28 cellular contexts compared by ENCODE assay signal in genomic region chr6:161395832-161396231, GRCh38.
"Had no signal": no experiment of that assay in that cellular context is flagged by ENCODE, and none has a peak within 500 bp of the region (broad histone marks: within the 10 kb centered on the region; RNA-seq: fewer than 3 reads in every experiment).

No MANE protein-coding gene starts in this region.

- H3K27ac Mint-ChIP-seq: activated CD4-positive, alpha-beta memory T cell treated with anti-CD3 and anti-CD28 coated beads, Interleukin-2, amount 10 ng/mL, durations not matched to agents 7 days and 5 days; activated CD4-positive, alpha-beta T cell treated with anti-CD3 and anti-CD28 coated beads, Interleukin-2, amount 10 ng/mL, durations not matched to agents 7 days and 5 days; activated naive CD4-positive, alpha-beta T cell treated with anti-CD3 and anti-CD28 coated beads, Interleukin-2, amount 10 ng/mL, durations not matched to agents 7 days and 5 days; activated naive CD8-positive, alpha-beta T cell treated with anti-CD3 and anti-CD28 coated beads, Interleukin-2, amount 10 ng/mL, durations not matched to agents 7 days and 5 days; activated T-cell treated with anti-CD3 and anti-CD28 coated beads, Interleukin-2, amount 50 U/mL, for 24 hours; dendritic cell treated with granulocyte-macrophage colony-stimulating factor and Interleukin-4, amounts not matched to agents 40 ng/mL and 50 ng/mL, for 4 days; endodermal cell; natural killer cell; T-helper 17 cell had no signal

- H3K27me3 ChIP-seq: ascending aorta, neutrophil, suprapubic skin, tibial nerve had no signal

- DNase-seq: activated CD4-positive, alpha-beta memory T cell treated with anti-CD3 and anti-CD28 coated beads, Interleukin-2, amount 10 ng/mL, durations not matched to agents 7 days and 5 days; activated CD4-positive, alpha-beta T cell treated with anti-CD3 and anti-CD28 coated beads, Interleukin-2, amount 10 ng/mL, durations not matched to agents 7 days and 5 days; activated CD4-positive, CD25-positive, alpha-beta regulatory T cell treated with anti-CD3 and anti-CD28 coated beads, Interleukin-2, amount 50 U/mL, for 72 hours; activated CD8-positive, alpha-beta memory T cell treated with anti-CD3 and anti-CD28 coated beads, Interleukin-2, amount 50 U/mL, for 48 hours; activated gamma-delta T cell; activated naive CD4-positive, alpha-beta T cell treated with anti-CD3 and anti-CD28 coated beads, Interleukin-2, amount 10 ng/mL, durations not matched to agents 7 days and 5 days; activated naive CD8-positive, alpha-beta T cell treated with anti-CD3 and anti-CD28 coated beads, Interleukin-2, amount 10 ng/mL, durations not matched to agents 7 days and 5 days; activated T-cell treated with anti-CD3 and anti-CD28 coated beads, Interleukin-2, amount 50 U/mL, for 24 hours; endodermal cell; foreskin fibroblast; immature natural killer cell; kidney; left colon; lower lobe of right lung; mesenchymal stem cell; natural killer cell; retina; stimulated activated CD4-positive, alpha-beta T cell treated with anti-CD3 and anti-CD28 coated beads, Interleukin-15, amount 100 ng/mL, for 24 hours; stimulated activated CD4-positive, alpha-beta T cell treated with anti-CD3 and anti-CD28 coated beads, Interleukin-2, amount 100 ng/mL, for 24 hours; stimulated activated naive CD4-positive, alpha-beta T cell; T-helper 17 cell had no signal

- H3K9me3 Mint-ChIP-seq: activated CD4-positive, alpha-beta memory T cell treated with anti-CD3 and anti-CD28 coated beads, Interleukin-2, amount 10 ng/mL, durations not matched to agents 7 days and 5 days; activated CD4-positive, alpha-beta T cell treated with anti-CD3 and anti-CD28 coated beads, Interleukin-2, amount 10 ng/mL, durations not matched to agents 7 days and 5 days; activated naive CD4-positive, alpha-beta T cell treated with anti-CD3 and anti-CD28 coated beads, Interleukin-2, amount 10 ng/mL, durations not matched to agents 7 days and 5 days; activated naive CD8-positive, alpha-beta T cell treated with anti-CD3 and anti-CD28 coated beads, Interleukin-2, amount 10 ng/mL, durations not matched to agents 7 days and 5 days; activated T-cell treated with anti-CD3 and anti-CD28 coated beads, Interleukin-2, amount 50 U/mL, for 24 hours; central memory CD8-positive, alpha-beta T cell; dendritic cell treated with granulocyte-macrophage colony-stimulating factor and Interleukin-4, amounts not matched to agents 40 ng/mL and 50 ng/mL, for 4 days; immature natural killer cell; natural killer cell had no signal

- H3K9me3 ChIP-seq: lower lobe of right lung, neutrophil, prostate gland, suprapubic skin had no signal

- H3K4me3 ChIP-seq: ascending aorta, lower lobe of right lung, prostate gland, suprapubic skin, tibial nerve had no signal

- H3K4me3 Mint-ChIP-seq: activated CD4-positive, alpha-beta memory T cell treated with anti-CD3 and anti-CD28 coated beads, Interleukin-2, amount 10 ng/mL, durations not matched to agents 7 days and 5 days; activated CD4-positive, alpha-beta T cell treated with anti-CD3 and anti-CD28 coated beads, Interleukin-2, amount 10 ng/mL, durations not matched to agents 7 days and 5 days; activated naive CD4-positive, alpha-beta T cell treated with anti-CD3 and anti-CD28 coated beads, Interleukin-2, amount 10 ng/mL, durations not matched to agents 7 days and 5 days; activated naive CD8-positive, alpha-beta T cell treated with anti-CD3 and anti-CD28 coated beads, Interleukin-2, amount 10 ng/mL, durations not matched to agents 7 days and 5 days; activated T-cell treated with anti-CD3 and anti-CD28 coated beads, Interleukin-2, amount 50 U/mL, for 24 hours; central memory CD8-positive, alpha-beta T cell; dendritic cell treated with granulocyte-macrophage colony-stimulating factor and Interleukin-4, amounts not matched to agents 40 ng/mL and 50 ng/mL, for 4 days; endodermal cell; natural killer cell; T-helper 17 cell had no signal

- ATAC-seq: left colon, lower lobe of right lung, natural killer cell, T-helper 17 cell had no signal

- H3K4me1 ChIP-seq: ascending aorta, lower lobe of right lung, prostate gland had no signal

- H3K27me3 Mint-ChIP-seq: activated T-cell treated with anti-CD3 and anti-CD28 coated beads, Interleukin-2, amount 50 U/mL, for 24 hours had no signal

- H3K36me3 ChIP-seq: ascending aorta, lower lobe of right lung, neutrophil, prostate gland, suprapubic skin had no signal

- H3K36me3 Mint-ChIP-seq: activated naive CD4-positive, alpha-beta T cell treated with anti-CD3 and anti-CD28 coated beads, Interleukin-2, amount 10 ng/mL, durations not matched to agents 7 days and 5 days; activated naive CD8-positive, alpha-beta T cell treated with anti-CD3 and anti-CD28 coated beads, Interleukin-2, amount 10 ng/mL, durations not matched to agents 7 days and 5 days; immature natural killer cell; natural killer cell had no signal

- H3K27ac ChIP-seq: ascending aorta, lower lobe of right lung, neutrophil, prostate gland, suprapubic skin, tibial nerve had no signal

- H3K4me1 Mint-ChIP-seq: activated CD4-positive, alpha-beta memory T cell treated with anti-CD3 and anti-CD28 coated beads, Interleukin-2, amount 10 ng/mL, durations not matched to agents 7 days and 5 days; activated CD4-positive, alpha-beta T cell treated with anti-CD3 and anti-CD28 coated beads, Interleukin-2, amount 10 ng/mL, durations not matched to agents 7 days and 5 days; activated naive CD4-positive, alpha-beta T cell treated with anti-CD3 and anti-CD28 coated beads, Interleukin-2, amount 10 ng/mL, durations not matched to agents 7 days and 5 days; activated naive CD8-positive, alpha-beta T cell treated with anti-CD3 and anti-CD28 coated beads, Interleukin-2, amount 10 ng/mL, durations not matched to agents 7 days and 5 days; central memory CD8-positive, alpha-beta T cell; endodermal cell had no signal
